In the genomic region with DNA sequence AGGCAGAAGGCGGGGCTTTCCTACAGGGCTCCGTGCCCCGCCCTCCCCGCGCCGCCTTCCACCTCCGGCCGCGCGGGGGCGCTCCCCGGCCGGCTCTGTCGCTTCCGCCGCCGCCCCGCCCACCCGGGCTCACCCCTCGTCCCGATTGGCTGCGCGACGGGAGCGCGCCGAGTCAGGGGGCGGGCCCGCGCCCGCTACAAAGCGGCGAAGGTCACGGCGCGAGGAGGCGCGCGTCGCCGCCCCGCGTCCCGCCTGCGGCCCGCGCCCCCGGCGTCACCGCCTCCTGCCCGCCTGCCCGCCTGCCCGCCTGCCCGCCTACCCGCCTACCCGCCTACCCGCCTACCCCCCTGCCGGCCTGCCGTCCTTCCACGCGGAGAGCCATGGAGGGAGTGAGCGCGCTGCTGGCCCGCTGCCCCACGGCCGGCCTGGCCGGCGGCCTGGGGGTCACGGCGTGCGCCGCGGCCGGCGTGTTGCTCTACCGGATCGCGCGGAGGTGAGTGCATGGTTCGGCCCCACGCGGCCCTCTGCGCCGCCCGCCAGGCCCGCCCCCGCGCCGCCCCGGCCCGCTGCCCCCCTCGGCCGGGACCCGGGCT, we compare ENCODE assay signal across 8 cellular contexts. TPM values are rescaled to one million over a fixed set of nuclear protein-coding genes. Genes with fewer than 3 reads are reported as not detected.
DNase-seq lines count a peak whose midpoint lies in the region; ATAC-seq and TF ChIP-seq lines count a peak whose summit lies in the region.

A gene with protein sequence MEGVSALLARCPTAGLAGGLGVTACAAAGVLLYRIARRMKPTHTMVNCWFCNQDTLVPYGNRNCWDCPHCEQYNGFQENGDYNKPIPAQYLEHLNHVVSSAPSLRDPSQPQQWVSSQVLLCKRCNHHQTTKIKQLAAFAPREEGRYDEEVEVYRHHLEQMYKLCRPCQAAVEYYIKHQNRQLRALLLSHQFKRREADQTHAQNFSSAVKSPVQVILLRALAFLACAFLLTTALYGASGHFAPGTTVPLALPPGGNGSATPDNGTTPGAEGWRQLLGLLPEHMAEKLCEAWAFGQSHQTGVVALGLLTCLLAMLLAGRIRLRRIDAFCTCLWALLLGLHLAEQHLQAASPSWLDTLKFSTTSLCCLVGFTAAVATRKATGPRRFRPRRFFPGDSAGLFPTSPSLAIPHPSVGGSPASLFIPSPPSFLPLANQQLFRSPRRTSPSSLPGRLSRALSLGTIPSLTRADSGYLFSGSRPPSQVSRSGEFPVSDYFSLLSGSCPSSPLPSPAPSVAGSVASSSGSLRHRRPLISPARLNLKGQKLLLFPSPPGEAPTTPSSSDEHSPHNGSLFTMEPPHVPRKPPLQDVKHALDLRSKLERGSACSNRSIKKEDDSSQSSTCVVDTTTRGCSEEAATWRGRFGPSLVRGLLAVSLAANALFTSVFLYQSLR (plus strand): TSS at position 361 of the 593 bp plus-strand sequence. CDS start 20 bp downstream, at position 381.

- POLR2A ChIA-PET in activated CD4-positive, alpha-beta T cell treated with anti-CD3 and anti-CD28 coated beads for 36 hours (lab: Charles Lee): no interaction called here

- H3K4me3 Mint-ChIP-seq in activated CD4-positive, alpha-beta T cell treated with anti-CD3 and anti-CD28 coated beads for 36 hours: peak within 1 kb of the TSS; percentile 80

- TF ChIP-seq CTCF in AG09309 (IDR thresholded peaks at IDR 0.05; ENCODE audit: control insufficient read depth, insufficient read depth, low read depth, low read length, missing control alignments): peak; percentile 38

- intact Hi-C loops in activated CD4-positive, alpha-beta T cell treated with anti-CD3 and anti-CD28 coated beads for 36 hours (cut with DNase I, micrococcal nuclease): loop anchor here (1.0 to 10.0 kb wide), 17 partner anchors 39 to 1106 kb away; a partner anchor contains a TSS

- peak within 1 kb of the TSS; percentile 69 for H3K4me3 ChIP-seq in AG09309 (ENCODE audit: control insufficient read depth, low read depth, low read length)

- peak within 1 kb of the TSS; percentile 79 for H3K27ac Mint-ChIP-seq in activated CD4-positive, alpha-beta T cell treated with anti-CD3 and anti-CD28 coated beads for 36 hours

- ATAC-seq in GM18909 (IDR thresholded peaks at IDR 0.05; ENCODE audit: poor library complexity, unreplicated experiment) (peak; percentile 76), HG03175 (IDR thresholded peaks at IDR 0.05; ENCODE audit: unreplicated experiment) (peak; percentile 68)
- ATAC-seq in activated CD4-positive, alpha-beta T cell treated with anti-CD3 and anti-CD28 coated beads for 36 hours: peak; percentile 92

- H3K27ac ChIP-seq in cingulate gyrus (ENCODE audit: low read depth, low read length): peak within 1 kb of the TSS; percentile 77

- CTCF ChIA-PET in activated CD4-positive, alpha-beta T cell treated with anti-CD3 and anti-CD28 coated beads for 36 hours (lab: Charles Lee): interaction anchor here (0.6 to 1.0 kb wide), 4 partner anchors 38 to 348 kb away, joined by 3 to 4 read pairs (median 4); no protein-coding TSS in a partner anchor

- no peaks in the 10 kb centered on the region for H3K9me3 Mint-ChIP-seq in activated CD4-positive, alpha-beta T cell treated with anti-CD3 and anti-CD28 coated beads for 36 hours (ENCODE audit: low read depth)

- H3K36me3 Mint-ChIP-seq in activated CD4-positive, alpha-beta T cell treated with anti-CD3 and anti-CD28 coated beads for 36 hours (ENCODE audit: low read depth): peaks cover 6% of the 10 kb centered on the region

- DNase-seq in AG09309 (ENCODE audit: low read depth) (peak; percentile 33), NCI-H345 (lab: John Stamatoyannopoulos, UW) (peak; percentile 95), left kidney (ENCODE audit: low read depth, low spot score) (peak; percentile 97)
- DNase-seq in activated CD4-positive, alpha-beta T cell treated with anti-CD3 and anti-CD28 coated beads for 36 hours: peak; percentile 97
- peak; percentile 93 for DNase-seq in stimulated activated CD4-positive, alpha-beta T cell treated with anti-CD3 and anti-CD28 coated beads, Interleukin-1b, Interleukin-23, amount 100 ng/mL, for 48 hours

- peaks cover 26% of the 10 kb centered on the region for H3K4me1 Mint-ChIP-seq in activated CD4-positive, alpha-beta T cell treated with anti-CD3 and anti-CD28 coated beads for 36 hours

- no peaks in the 10 kb centered on the region for H3K27me3 Mint-ChIP-seq in activated CD4-positive, alpha-beta T cell treated with anti-CD3 and anti-CD28 coated beads for 36 hours

RNA-seq across cellular contexts. Expression of the gene that starts here (rescaled TPM):
- total RNA-seq in activated CD4-positive, alpha-beta T cell treated with anti-CD3 and anti-CD28 coated beads for 36 hours: 10 to 100 TPM; 14.6 to 15.1 TPM

Comparison
In these comparisons a context has a peak if more than half of its experiments do, and no peak if none do; other contexts are left out.
1. Peak in every context shown above with its lines: DNase-seq, ATAC-seq, H3K4me3 ChIP-seq and H3K27ac ChIP-seq.
2. DNase-seq: peak in every context shown above with its lines; median percentile 97 in activated CD4-positive, alpha-beta T cell treated with anti-CD3 and anti-CD28 coated beads for 36 hours; 97 in left kidney; 95 in NCI-H345; 93 in stimulated activated CD4-positive, alpha-beta T cell treated with anti-CD3 and anti-CD28 coated beads, Interleukin-1b, Interleukin-23, amount 100 ng/mL, for 48 hours; 33 in AG09309.